ENCODE assay signal across 23 cellular contexts in the genomic region with DNA sequence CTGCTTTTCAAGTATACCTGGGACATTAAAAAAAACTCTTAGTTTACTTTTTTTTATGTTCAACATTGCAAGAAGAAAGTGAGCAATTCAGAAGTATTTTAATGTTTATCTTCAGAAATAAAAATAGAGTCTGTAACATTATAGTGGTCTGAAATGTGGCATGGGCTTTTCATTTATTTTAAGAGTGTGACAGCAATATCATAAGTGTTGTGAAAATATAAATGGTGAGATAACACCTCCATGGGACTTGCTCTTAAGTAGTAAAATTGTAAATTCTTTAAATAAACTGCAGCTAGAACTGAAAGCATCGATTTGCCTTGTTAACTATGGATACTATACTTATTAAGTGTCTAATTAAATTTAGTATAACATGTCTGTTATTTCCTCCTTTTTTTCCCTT. TPM values are rescaled to one million over a fixed set of nuclear protein-coding genes. Genes with fewer than 3 reads are reported as not detected.
"Had no signal": no experiment of that assay in that cellular context is flagged by ENCODE, and none has a peak within 500 bp of the region (broad histone marks: within the 10 kb centered on the region; RNA-seq: fewer than 3 reads in every experiment).

No MANE protein-coding gene starts in this region.

- H3K36me3 Mint-ChIP-seq: WTC11 had no signal

- H3K27me3 Mint-ChIP-seq: activated CD4-positive, alpha-beta memory T cell treated with anti-CD3 and anti-CD28 coated beads, Interleukin-2, amount 10 ng/mL, durations not matched to agents 7 days and 5 days; activated CD4-positive, alpha-beta T cell treated with anti-CD3 and anti-CD28 coated beads, Interleukin-2, amount 10 ng/mL, durations not matched to agents 7 days and 5 days; activated naive CD8-positive, alpha-beta T cell; activated T-helper 17 cell treated with anti-CD3 and anti-CD28 coated beads, Interleukin-2, amount 50 U/mL, for 72 hours had no signal

- H3K9me3 Mint-ChIP-seq: activated CD4-positive, alpha-beta memory T cell treated with anti-CD3 and anti-CD28 coated beads, Interleukin-2, amount 10 ng/mL, durations not matched to agents 7 days and 5 days; activated CD4-positive, alpha-beta T cell treated with anti-CD3 and anti-CD28 coated beads, Interleukin-2, amount 10 ng/mL, durations not matched to agents 7 days and 5 days; activated T-cell treated with anti-CD3 and anti-CD28 coated beads, Interleukin-2, amount 50 U/mL, for 4 hours; activated T-helper 17 cell treated with anti-CD3 and anti-CD28 coated beads, Interleukin-2, amount 50 U/mL, for 72 hours; WTC11 had no signal

- H3K27ac Mint-ChIP-seq: activated CD4-positive, alpha-beta memory T cell treated with anti-CD3 and anti-CD28 coated beads, Interleukin-2, amount 10 ng/mL, durations not matched to agents 7 days and 5 days; activated CD4-positive, alpha-beta T cell treated with anti-CD3 and anti-CD28 coated beads, Interleukin-2, amount 10 ng/mL, durations not matched to agents 7 days and 5 days; activated naive CD8-positive, alpha-beta T cell; activated T-helper 17 cell treated with anti-CD3 and anti-CD28 coated beads, Interleukin-2, amount 50 U/mL, for 72 hours; WTC11 had no signal

- H3K4me3 Mint-ChIP-seq: activated CD4-positive, alpha-beta memory T cell treated with anti-CD3 and anti-CD28 coated beads, Interleukin-2, amount 10 ng/mL, durations not matched to agents 7 days and 5 days; activated CD4-positive, alpha-beta T cell treated with anti-CD3 and anti-CD28 coated beads, Interleukin-2, amount 10 ng/mL, durations not matched to agents 7 days and 5 days; activated naive CD8-positive, alpha-beta T cell; activated T-cell treated with anti-CD3 and anti-CD28 coated beads, Interleukin-2, amount 50 U/mL, for 4 hours; activated T-helper 17 cell treated with anti-CD3 and anti-CD28 coated beads, Interleukin-2, amount 50 U/mL, for 72 hours; WTC11 had no signal

- ATAC-seq: activated T-cell treated with anti-CD3 and anti-CD28 coated beads, Interleukin-2, amount 50 U/mL, for 4 hours; activated T-helper 17 cell treated with anti-CD3 and anti-CD28 coated beads, Interleukin-2, amount 50 U/mL, for 72 hours; WTC11 had no signal

- DNase-seq: activated CD4-positive, alpha-beta memory T cell treated with anti-CD3 and anti-CD28 coated beads, Interleukin-2, amount 10 ng/mL, durations not matched to agents 7 days and 5 days; activated CD4-positive, alpha-beta T cell treated with anti-CD3 and anti-CD28 coated beads for 1 hour; activated CD4-positive, alpha-beta T cell treated with anti-CD3 and anti-CD28 coated beads for 4 hours; activated CD4-positive, alpha-beta T cell treated with anti-CD3 and anti-CD28 coated beads, Interleukin-2, amount 10 ng/mL, durations not matched to agents 7 days and 5 days; activated CD4-positive, alpha-beta T cell treated with anti-CD3 and anti-CD28 coated beads, Interleukin-2, amount 50 U/mL, for 4 hours; activated CD8-positive, alpha-beta memory T cell treated with anti-CD3 and anti-CD28 coated beads for 24 hours; activated effector memory CD4-positive, alpha-beta T cell treated with Interleukin-2 at 50 U/mL for 16 hours; activated gamma-delta T cell treated with Interleukin-2 at 50 U/mL for 16 hours; activated naive CD4-positive, alpha-beta T cell treated with anti-CD3 and anti-CD28 coated beads, Interleukin-2, amount 50 U/mL, for 16 hours; activated naive CD4-positive, alpha-beta T cell treated with Interleukin-2 at 50 U/mL for 16 hours; activated T-cell treated with anti-CD3 and anti-CD28 coated beads, Interleukin-2, amount 50 U/mL, for 4 hours; amniotic stem cell; anterior cingulate cortex; brain microvascular endothelial cell; cortex of kidney; dermis blood vessel endothelial cell; effector CD4-positive, alpha-beta T cell; foreskin fibroblast; T-helper 2 cell had no signal

RNA-seq across cellular contexts. Expression of a gene that starts 48.8 kb away (rescaled TPM):
- total RNA-seq: activated T-cell treated with anti-CD3 and anti-CD28 coated beads, Interleukin-2, amount 50 U/mL, for 4 hours; bronchial epithelial cell; dermis blood vessel endothelial cell had no signal
